Comparison of ENCODE assay signal across 14 cellular contexts in the genomic region with DNA sequence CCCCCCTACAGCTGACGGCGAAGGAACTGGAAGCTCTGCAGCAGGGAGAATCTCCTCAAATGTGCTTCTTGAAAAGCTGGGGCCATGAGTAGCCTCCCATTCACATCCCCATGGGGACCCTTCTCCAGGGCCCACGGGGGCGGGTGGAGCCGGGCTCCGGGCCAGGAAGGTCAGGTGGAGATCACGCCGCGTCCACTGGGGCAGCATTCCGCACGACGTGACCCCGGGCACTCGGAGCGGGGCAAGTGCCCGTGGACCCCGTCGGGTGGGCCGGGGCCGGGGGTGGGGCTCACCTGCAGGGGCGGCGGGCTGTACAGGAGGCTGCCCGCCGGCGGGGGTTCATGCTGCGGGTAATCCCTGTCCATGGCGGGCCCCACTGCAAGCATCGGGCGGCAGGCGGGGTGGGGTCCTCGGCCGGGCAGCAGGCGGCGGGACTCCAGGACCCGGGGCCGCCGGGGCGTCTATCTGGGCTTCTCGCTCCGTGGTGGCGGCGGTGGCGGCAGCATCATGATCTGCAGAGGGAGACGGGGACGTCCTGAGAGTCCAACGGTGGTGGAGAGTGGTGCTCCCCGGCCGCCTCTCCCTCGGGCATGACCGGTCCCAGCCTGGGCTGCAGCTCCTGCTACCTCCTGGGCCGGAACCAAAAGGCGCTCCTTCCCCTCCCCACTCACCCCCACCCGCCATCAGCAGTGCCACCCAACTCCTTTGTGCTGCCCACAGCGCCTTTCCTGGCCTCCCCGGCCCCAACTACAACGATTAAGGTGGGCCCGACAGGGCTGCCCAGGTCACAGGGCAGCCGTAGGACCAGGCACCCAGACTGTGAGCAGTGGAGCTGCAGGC. TPM values are rescaled to one million over a fixed set of nuclear protein-coding genes. Genes with fewer than 3 reads are reported as not detected.
DNase-seq lines count a peak whose midpoint lies in the region; ATAC-seq and TF ChIP-seq lines count a peak whose summit lies in the region.
"Had no signal": no experiment of that assay in that cellular context is flagged by ENCODE, and none has a peak within 500 bp of the region (broad histone marks: within the 10 kb centered on the region; RNA-seq: fewer than 3 reads in every experiment).

No MANE protein-coding gene starts in this region.

- TF ChIP-seq CTCF in Panc1 (IDR thresholded peaks at IDR 0.05) (no peak), mesothelial cell of epicardium (IDR thresholded peaks at IDR 0.05; ENCODE audit: unreplicated experiment) (no peak)

- no peak overlapping the region for H3K4me3 Mint-ChIP-seq in mesothelial cell of epicardium
- no peak overlapping the region for H3K4me3 Mint-ChIP-seq in CD4-positive, alpha-beta memory T cell
- H3K4me3 Mint-ChIP-seq: CD4-positive, alpha-beta T cell; GM23338; type B pancreatic cell had no signal

- intact Hi-C loops in Panc1 (cut with micrococcal nuclease; ENCODE audit: unreplicated experiment): no loop called here
- intact Hi-C loops in CD4-positive, alpha-beta memory T cell (cut with micrococcal nuclease): no loop called here

- no peaks in the 10 kb centered on the region for H3K9me3 ChIP-seq in Panc1 (ENCODE audit: control insufficient read depth, insufficient read depth, low read depth, low read length)
- no peaks in the 10 kb centered on the region for H3K9me3 ChIP-seq in duodenal mucosa (ENCODE audit: control insufficient read depth in 1 of 2, low read length in 2 of 2)
- H3K9me3 ChIP-seq in subcutaneous abdominal adipose tissue (ENCODE audit: control insufficient read depth in 5 of 5, low read length in 5 of 5): no peaks in the 10 kb centered on the region
- H3K9me3 ChIP-seq in CD4-positive, alpha-beta memory T cell (ENCODE audit: control insufficient read depth in 1 of 2, low read length in 2 of 2): no peaks in the 10 kb centered on the region

- H3K36me3 ChIP-seq in Panc1 (ENCODE audit: control insufficient read depth, insufficient read depth, low read length): no peaks in the 10 kb centered on the region
- peaks cover 16% of the 10 kb centered on the region in 2 donors for H3K36me3 ChIP-seq in duodenal mucosa (ENCODE audit: control insufficient read depth in 1 of 2, insufficient read depth in 2 of 2, low read length in 2 of 2)
- H3K36me3 ChIP-seq in subcutaneous abdominal adipose tissue (ENCODE audit: control insufficient read depth in 5 of 5, insufficient read depth in 5 of 5, low read length in 5 of 5): peaks cover 0 to 31% (median 9%) of the 10 kb centered on the region in 5 donors
- H3K36me3 ChIP-seq in CD4-positive, alpha-beta memory T cell (ENCODE audit: insufficient read depth, low read length): peaks cover 9% of the 10 kb centered on the region

- H3K9ac ChIP-seq in duodenal mucosa (ENCODE audit: low read depth in 1 of 2, low read length in 2 of 2): peak overlapping the region in 1 of 2 donors; percentile 25
- peak overlapping the region in 4 of 5 donors; percentile 63 to 81 (median 74) for H3K9ac ChIP-seq in subcutaneous abdominal adipose tissue (ENCODE audit: low read length in 5 of 5)
- H3K9ac ChIP-seq: KMS-11 had no signal

- CTCF ChIA-PET in Panc1 (lab: Charles Lee): no interaction called here
- CTCF ChIA-PET in CD4-positive, alpha-beta memory T cell (lab: Charles Lee; ENCODE audit: partially characterized antibody): no interaction called here

- H3K4me1 Mint-ChIP-seq in mesothelial cell of epicardium: peaks cover 1% of the 10 kb centered on the region
- H3K4me1 Mint-ChIP-seq in CD4-positive, alpha-beta memory T cell: peaks cover 0 to 3% (median under 1%) of the 10 kb centered on the region in 4 donors

- H3K4me1 ChIP-seq in Panc1 (ENCODE audit: control insufficient read depth, insufficient read depth, low read length) (peaks cover 31% of the 10 kb centered on the region), duodenal mucosa (ENCODE audit: control insufficient read depth in 1 of 2, insufficient read depth in 2 of 2, low read length in 2 of 2) (peaks cover 14 to 17% of the 10 kb centered on the region in 2 donors), subcutaneous abdominal adipose tissue (ENCODE audit: control insufficient read depth in 5 of 5, insufficient read depth in 5 of 5, low read length in 5 of 5) (peaks cover 9 to 67% (median 64%) of the 10 kb centered on the region in 5 donors)
- no peaks in the 10 kb centered on the region for H3K4me1 ChIP-seq in CD4-positive, alpha-beta memory T cell (ENCODE audit: insufficient read depth, low read length)

- BruUV-seq in Panc1 (replicated peaks; lab: Mats Ljungman, UMichigan): no TSS peak

- DNase-seq in Panc1 (ENCODE audit: low read depth, low spot score): no peak
- DNase-seq in mesothelial cell of epicardium (ENCODE audit: low spot score in 2 of 2, unreplicated experiment in 2 of 2): no peak
- DNase-seq in CD4-positive, alpha-beta memory T cell: no peak
- no peak for DNase-seq in NCI-H345 treated with DMSO at 0.1 percent for 48 hours (lab: John Stamatoyannopoulos, UW; ENCODE audit: unreplicated experiment)
- DNase-seq: CD4-positive, alpha-beta T cell; NCI-H2107; occipital lobe had no signal

- H3K36me3 Mint-ChIP-seq in mesothelial cell of epicardium: peaks cover 3% of the 10 kb centered on the region
- H3K36me3 Mint-ChIP-seq in CD4-positive, alpha-beta memory T cell: peaks cover 0 to 9% of the 10 kb centered on the region in 2 donors
- H3K36me3 Mint-ChIP-seq: type B pancreatic cell had no signal

- in situ Hi-C loops in Panc1 (cut with HindIII; ENCODE audit: low pct_unique_long_range_greater_than_20kb, low sequenced_read_pairs): no loop called here

- H3K4me3 ChIP-seq in Panc1 (ENCODE audit: low read depth in 2 of 2, low read length in 2 of 2) (no peak overlapping the region), duodenal mucosa (ENCODE audit: low read depth in 1 of 2, low read length in 2 of 2) (no peak overlapping the region), subcutaneous abdominal adipose tissue (ENCODE audit: low read depth in 1 of 5, low read length in 5 of 5) (peak overlapping the region in 4 of 5 donors; percentile 24 to 57 (median 48))
- no peak overlapping the region for H3K4me3 ChIP-seq in CD4-positive, alpha-beta memory T cell (ENCODE audit: low read length in 2 of 2)
- H3K4me3 ChIP-seq: GM23338 had no signal

- no peaks in the 10 kb centered on the region for H3K27me3 Mint-ChIP-seq in mesothelial cell of epicardium (ENCODE audit: low read depth)
- H3K27me3 Mint-ChIP-seq in CD4-positive, alpha-beta memory T cell: no peaks in the 10 kb centered on the region
- H3K27me3 Mint-ChIP-seq: CD4-positive, alpha-beta T cell; type B pancreatic cell had no signal

- H3K27ac Mint-ChIP-seq in mesothelial cell of epicardium: peak overlapping the region; percentile 12
- no peak overlapping the region for H3K27ac Mint-ChIP-seq in CD4-positive, alpha-beta memory T cell
- H3K27ac Mint-ChIP-seq: CD4-positive, alpha-beta T cell; GM23338; type B pancreatic cell had no signal

- H3K27ac ChIP-seq in Panc1 (ENCODE audit: low read length): peak overlapping the region; percentile 83
- peak overlapping the region; percentile 56 for H3K27ac ChIP-seq in duodenal mucosa (ENCODE audit: low read depth, low read length)
- H3K27ac ChIP-seq in subcutaneous abdominal adipose tissue (ENCODE audit: low read depth, low read length): peak overlapping the region; percentile 90
- no peak overlapping the region for H3K27ac ChIP-seq in CD4-positive, alpha-beta memory T cell (ENCODE audit: low read depth, low read length)
- H3K27ac ChIP-seq: KMS-11 had no signal

- POLR2A ChIA-PET in Panc1 (lab: Charles Lee): no interaction called here
- POLR2A ChIA-PET in CD4-positive, alpha-beta memory T cell (lab: Charles Lee; ENCODE audit: partially characterized antibody): interaction anchor here (0.6 kb wide), 1 partner anchor 37 kb away, joined by 3 read pairs; no protein-coding TSS in a partner anchor

- ATAC-seq in Panc1 (peak; percentile 1; the same call in 1 of the 2 replicates), HG03095 (IDR thresholded peaks at IDR 0.05; ENCODE audit: unreplicated experiment) (no peak), HG03097 (IDR thresholded peaks at IDR 0.05; ENCODE audit: low FRiP score, unreplicated experiment) (no peak)

- H3K9me3 Mint-ChIP-seq in mesothelial cell of epicardium: no peaks in the 10 kb centered on the region
- no peaks in the 10 kb centered on the region for H3K9me3 Mint-ChIP-seq in CD4-positive, alpha-beta memory T cell
- H3K9me3 Mint-ChIP-seq: CD4-positive, alpha-beta T cell; GM23338; type B pancreatic cell had no signal

- no peaks in the 10 kb centered on the region for H3K27me3 ChIP-seq in Panc1 (ENCODE audit: control insufficient read depth, insufficient read depth, low read length)
- no peaks in the 10 kb centered on the region for H3K27me3 ChIP-seq in duodenal mucosa (ENCODE audit: control insufficient read depth in 1 of 2, insufficient read depth in 2 of 2, low read length in 2 of 2)
- no peaks in the 10 kb centered on the region for H3K27me3 ChIP-seq in subcutaneous abdominal adipose tissue (ENCODE audit: control insufficient read depth in 5 of 5, insufficient read depth in 4 of 5, low read length in 5 of 5)
- no peaks in the 10 kb centered on the region for H3K27me3 ChIP-seq in CD4-positive, alpha-beta memory T cell (ENCODE audit: insufficient read depth, low read length)

RNA-seq across cellular contexts. Expression of a gene that starts 20.0 kb away (rescaled TPM):
- 101 TPM for total RNA-seq in Panc1 (2021; ENCODE audit: unreplicated experiment)
- polyA plus RNA-seq in Panc1 (2012; ENCODE audit: insufficient read length): 92.5 TPM
- 48.5 to 56.1 TPM (median 53.0 TPM) in 3 replicates for total RNA-seq in mesothelial cell of epicardium
- total RNA-seq in CD4-positive, alpha-beta memory T cell: 10 to 100 TPM; 92.6 to 98.6 TPM
- 1 to 10 TPM in 1 of 2 donors, under 1 TPM in 1; 0.37 to 3.5 TPM for polyA plus RNA-seq in CD4-positive, alpha-beta memory T cell

RNA-seq across cellular contexts. Expression of a gene that starts 50.3 kb away (rescaled TPM):
- total RNA-seq in Panc1 (2021; ENCODE audit: unreplicated experiment) (577 TPM), mesothelial cell of epicardium (190 to 208 TPM (median 201 TPM) in 3 replicates)
- 1,363 TPM for polyA plus RNA-seq in Panc1 (2012; ENCODE audit: insufficient read length)
- total RNA-seq in CD4-positive, alpha-beta memory T cell: 100 to 1,000 TPM; 210 to 220 TPM
- 100 to 1,000 TPM; 399 to 406 TPM for polyA plus RNA-seq in CD4-positive, alpha-beta memory T cell

RNA-seq across cellular contexts. Expression of a gene that starts 51.5 kb away (rescaled TPM):
- 116 TPM for total RNA-seq in Panc1 (2021; ENCODE audit: unreplicated experiment)
- 141 TPM for polyA plus RNA-seq in Panc1 (2012; ENCODE audit: insufficient read length)
- 71.7 to 73.0 TPM (median 71.8 TPM) in 3 replicates for total RNA-seq in mesothelial cell of epicardium
- total RNA-seq in CD4-positive, alpha-beta memory T cell: 100 to 1,000 TPM; 112 to 114 TPM
- polyA plus RNA-seq in CD4-positive, alpha-beta memory T cell: 10 to 100 TPM; 11.0 to 43.5 TPM

RNA-seq across cellular contexts. Expression of a gene that starts 58.9 kb away (rescaled TPM):
- total RNA-seq in Panc1 (2021; ENCODE audit: unreplicated experiment): 279 TPM
- 538 TPM for polyA plus RNA-seq in Panc1 (2012; ENCODE audit: insufficient read length)
- 137 to 145 TPM (median 143 TPM) in 3 replicates for total RNA-seq in mesothelial cell of epicardium
- 10 to 100 TPM; 76.0 to 80.0 TPM for total RNA-seq in CD4-positive, alpha-beta memory T cell
- 100 to 1,000 TPM; 167 to 197 TPM for polyA plus RNA-seq in CD4-positive, alpha-beta memory T cell

Comparison
In these comparisons a context has a peak if more than half of its experiments do, and no peak if none do; other contexts are left out.
1. H3K4me3 ChIP-seq: peak in subcutaneous abdominal adipose tissue (4 of 5); none in Panc1 (0 of 2), duodenal mucosa (0 of 2) and CD4-positive, alpha-beta memory T cell (0 of 2).